10 cellular contexts compared by ENCODE assay signal in genomic region chr19:3443840-3444694, GRCh38. TPM values are rescaled to one million over a fixed set of nuclear protein-coding genes. Genes with fewer than 3 reads are reported as not detected.
A peak's percentile ranks its signal among the peaks of the same experiment; 100 is the strongest.
DNase-seq lines count a peak whose midpoint lies in the region; ATAC-seq, FAIRE-seq and TF ChIP-seq lines count a peak whose summit lies in the region.
"Had no signal": no experiment of that assay in that cellular context is flagged by ENCODE, and none has a peak within 500 bp of the region (broad histone marks: within the 10 kb centered on the region; RNA-seq: fewer than 3 reads in every experiment).

No MANE protein-coding gene starts in this region.

- peak overlapping the region; percentile 1 for H4K8ac ChIP-seq in mesenchymal stem cell (ENCODE audit: low read length)

- H3K27ac ChIP-seq in esophagus muscularis mucosa (replicated peaks in 1 of 4) (peak overlapping the region; percentile 71 to 78 (median 72)), mesenchymal stem cell (ENCODE audit: low read length, poor library complexity, severe bottlenecking) (no peak overlapping the region), upper lobe of left lung (peak overlapping the region; percentile 70 to 80 (median 74)), small intestine (ENCODE audit: low read depth in 1 of 2, low read length in 1 of 2) (peak overlapping the region in 1 of 2 donors; percentile 32)

- H3K9ac ChIP-seq in mesenchymal stem cell (ENCODE audit: low read length), result no peak overlapping the region

- H3K4me3 ChIP-seq in esophagus muscularis mucosa (no peak overlapping the region), mesenchymal stem cell (ENCODE audit: insufficient read depth in 1 of 2, low read depth in 1 of 2, low read length in 2 of 2) (no peak overlapping the region), upper lobe of left lung (no peak overlapping the region), small intestine (ENCODE audit: low read depth in 1 of 2, low read length in 2 of 2) (no peak overlapping the region)

- TF ChIP-seq POLR2A in esophagus muscularis mucosa (IDR thresholded peaks at IDR 0.05; ENCODE audit: low read depth) (no peak), upper lobe of left lung (IDR thresholded peaks at IDR 0.05) (no peak), H54 (IDR thresholded peaks at IDR 0.05; ENCODE audit: low read depth, low read length) (no peak)

- no peak overlapping the region for H2BK5ac ChIP-seq in mesenchymal stem cell (ENCODE audit: low read depth, low read length, poor library complexity, severe bottlenecking)

- ATAC-seq in upper lobe of left lung (ENCODE audit: low FRiP score in 2 of 2), result peak in 1 of 2 donors; percentile 46
- ATAC-seq in HG03045 (IDR thresholded peaks at IDR 0.05; ENCODE audit: unreplicated experiment), result no peak
- ATAC-seq: activated CD8-positive, alpha-beta T cell treated with anti-CD3 and anti-CD28 coated beads, Interleukin-2, amount 10 ng/mL, durations not matched to agents 7 days and 5 days had no signal

- peaks cover 31 to 88% (median 68%) of the 10 kb centered on the region in 4 donors for H3K36me3 ChIP-seq in esophagus muscularis mucosa
- peaks cover 66 to 71% of the 10 kb centered on the region in 2 experiments for H3K36me3 ChIP-seq in mesenchymal stem cell (ENCODE audit: control insufficient read depth in 1 of 2, insufficient read depth in 2 of 2, low read depth in 1 of 2, low read length in 2 of 2)
- H3K36me3 ChIP-seq in upper lobe of left lung, result peaks cover 3 to 83% (median 41%) of the 10 kb centered on the region in 4 donors
- H3K36me3 ChIP-seq in small intestine (ENCODE audit: control insufficient read depth in 2 of 2, insufficient read depth in 2 of 2, low read length in 2 of 2), result peaks cover 0 to 5% of the 10 kb centered on the region in 2 donors

- no peak overlapping the region for H3K14ac ChIP-seq in mesenchymal stem cell (ENCODE audit: low read length in 2 of 2)

- TF ChIP-seq CTCF in esophagus muscularis mucosa (IDR thresholded peaks at IDR 0.05) (peak in 1 of 3 experiments; percentile 13), upper lobe of left lung (IDR thresholded peaks at IDR 0.05) (peak in 2 of 6 experiments; percentile 11 to 14)

- H4K91ac ChIP-seq in mesenchymal stem cell (ENCODE audit: low read length), result peak overlapping the region; percentile 70

- DNase-seq in NCI-H748 treated with DMSO at 0.1 percent for 48 hours (lab: John Stamatoyannopoulos, UW) (peak; percentile 34), esophagus muscularis mucosa (ENCODE audit: extremely low spot score) (peak; percentile 87), mesenchymal stem cell (peak; percentile 75), upper lobe of left lung (peak in 1 of 2 donors; percentile 54), H54 (ENCODE audit: insufficient read length, low spot score) (no peak), small intestine (no peak)
- DNase-seq: activated CD8-positive, alpha-beta T cell treated with anti-CD3 and anti-CD28 coated beads, Interleukin-2, amount 10 ng/mL, durations not matched to agents 7 days and 5 days; effector CD4-positive, alpha-beta T cell; naive B cell had no signal

- H3K23ac ChIP-seq in mesenchymal stem cell (ENCODE audit: low read length in 2 of 2), result no peak overlapping the region

- H2AK5ac ChIP-seq in mesenchymal stem cell (ENCODE audit: low read length, severe bottlenecking), result no peak overlapping the region

- peak overlapping the region; percentile 29 for H3K4me2 ChIP-seq in mesenchymal stem cell (ENCODE audit: low read length, poor library complexity, severe bottlenecking)

- 34% methylated on average over 19 of the region's 33 CpGs for WGBS in esophagus muscularis mucosa
- WGBS in mesenchymal stem cell, result 23% methylated on average over 33 of the region's 33 CpGs
- WGBS in upper lobe of left lung, 2 donors, result 43 to 53% methylated on average over 18 to 23 of the region's 33 CpGs
- 50 to 78% (median 74%) methylated on average over 31 to 33 of the region's 33 CpGs for WGBS in small intestine, 3 donors

- no peak overlapping the region for H2BK120ac ChIP-seq in mesenchymal stem cell (ENCODE audit: low read depth, low read length)

- FAIRE-seq in H54 (lab: Jason Lieb, UNC), result no peak
- no peak for FAIRE-seq in small intestine (lab: Jason Lieb, UNC)

- H3K9me3 ChIP-seq in esophagus muscularis mucosa (no peaks in the 10 kb centered on the region), mesenchymal stem cell (ENCODE audit: control insufficient read depth, low read length) (no peaks in the 10 kb centered on the region), upper lobe of left lung (no peaks in the 10 kb centered on the region), small intestine (ENCODE audit: control insufficient read depth, low read depth) (no peaks in the 10 kb centered on the region)

- no peaks in the 10 kb centered on the region for H3K27me3 ChIP-seq in esophagus muscularis mucosa
- no peaks in the 10 kb centered on the region for H3K27me3 ChIP-seq in mesenchymal stem cell (ENCODE audit: control insufficient read depth in 1 of 2, insufficient read depth in 1 of 2, low read length in 2 of 2)
- no peaks in the 10 kb centered on the region for H3K27me3 ChIP-seq in upper lobe of left lung
- no peaks in the 10 kb centered on the region for H3K27me3 ChIP-seq in small intestine (ENCODE audit: control insufficient read depth in 2 of 2, insufficient read depth in 2 of 2, low read length in 2 of 2)

- H2AFZ ChIP-seq in mesenchymal stem cell (ENCODE audit: low read depth, low read length), result no peak overlapping the region

- TF ChIP-seq EP300 in esophagus muscularis mucosa (IDR thresholded peaks at IDR 0.05) (no peak), upper lobe of left lung (IDR thresholded peaks at IDR 0.05) (no peak)

- peaks cover 51% of the 10 kb centered on the region for H3K79me1 ChIP-seq in mesenchymal stem cell (replicated peaks; ENCODE audit: low read length, poor library complexity, severe bottlenecking)

- intact Hi-C loops in esophagus muscularis mucosa (cut with DNase I), result no loop called here

- peak overlapping the region in 1 of 2 experiments; percentile 24 for H2BK12ac ChIP-seq in mesenchymal stem cell (ENCODE audit: low read length in 2 of 2)

- H3K18ac ChIP-seq in mesenchymal stem cell (ENCODE audit: low read depth in 1 of 2, low read length in 2 of 2), result peak overlapping the region in 1 of 2 experiments; percentile 54

- H3K4me1 ChIP-seq in esophagus muscularis mucosa, result peaks cover 42 to 82% (median 76%) of the 10 kb centered on the region in 4 donors
- peaks cover 20% of the 10 kb centered on the region for H3K4me1 ChIP-seq in mesenchymal stem cell (ENCODE audit: control insufficient read depth, insufficient read depth, low read depth, low read length)
- H3K4me1 ChIP-seq in upper lobe of left lung, result peaks cover 27 to 58% (median 48%) of the 10 kb centered on the region in 4 donors
- no peaks in the 10 kb centered on the region for H3K4me1 ChIP-seq in small intestine (ENCODE audit: control insufficient read depth in 2 of 2, insufficient read depth in 1 of 2, low read depth in 1 of 2, low read length in 1 of 2)

- H3K4ac ChIP-seq in mesenchymal stem cell (ENCODE audit: low read depth in 1 of 2, low read length in 2 of 2), result peak overlapping the region; percentile 19 to 37

- H2BK15ac ChIP-seq in mesenchymal stem cell (ENCODE audit: low read depth, poor library complexity, severe bottlenecking), result peak overlapping the region; percentile 33

RNA-seq across cellular contexts. Expression of gene SMIM24, which starts 36.3 kb away (rescaled TPM):
- total RNA-seq in esophagus muscularis mucosa (not detected), upper lobe of left lung (1 to 10 TPM in 1 of 6 donors, not detected in 5; 1.7 TPM)
- polyA plus RNA-seq in mesenchymal stem cell (2013, experiment 1 of 2), result 0.18 TPM
- polyA plus RNA-seq in mesenchymal stem cell (2013, experiment 2 of 2), result not detected
- polyA plus RNA-seq in small intestine, result 1,000 to 10,000 TPM in 2 of 3 donors, 100 to 1,000 TPM in 1; 270 to 1,947 (median 1,892) TPM

RNA-seq across cellular contexts. Expression of gene SMIM44, which starts 39.2 kb away (rescaled TPM):
- not detected for total RNA-seq in esophagus muscularis mucosa
- polyA plus RNA-seq in mesenchymal stem cell (2013, experiment 1 of 2), result not detected
- polyA plus RNA-seq in mesenchymal stem cell (2013, experiment 2 of 2), result not detected
- not detected for total RNA-seq in upper lobe of left lung
- under 1 TPM in 1 of 3 donors, not detected in 2; 0.63 TPM for polyA plus RNA-seq in small intestine
- total RNA-seq: activated CD8-positive, alpha-beta T cell treated with anti-CD3 and anti-CD28 coated beads, Interleukin-2, amount 10 ng/mL, durations not matched to agents 7 days and 5 days had no signal

RNA-seq across cellular contexts. Expression of gene DOHH, which starts 56.4 kb away (rescaled TPM):
- total RNA-seq in esophagus muscularis mucosa, result 10 to 100 TPM; 19.5 to 37.5 (median 25.8) TPM
- 4.2 TPM for polyA plus RNA-seq in mesenchymal stem cell (2013, experiment 1 of 2)
- 3.8 TPM for polyA plus RNA-seq in mesenchymal stem cell (2013, experiment 2 of 2)
- total RNA-seq in upper lobe of left lung, result 10 to 100 TPM; 13.3 to 26.8 (median 17.3) TPM
- 10 to 100 TPM in 1 of 3 donors, 1 to 10 TPM in 2; 5.4 to 18.4 (median 6.2) TPM for polyA plus RNA-seq in small intestine

Comparison
In these comparisons a context has a peak if more than half of its experiments do, and no peak if none do; other contexts are left out.
1. DNase-seq: peak in NCI-H748 treated with DMSO at 0.1 percent for 48 hours (single experiment), esophagus muscularis mucosa (single experiment) and mesenchymal stem cell (single experiment); none in H54 (single experiment) and small intestine (single experiment).